In the genomic region with DNA sequence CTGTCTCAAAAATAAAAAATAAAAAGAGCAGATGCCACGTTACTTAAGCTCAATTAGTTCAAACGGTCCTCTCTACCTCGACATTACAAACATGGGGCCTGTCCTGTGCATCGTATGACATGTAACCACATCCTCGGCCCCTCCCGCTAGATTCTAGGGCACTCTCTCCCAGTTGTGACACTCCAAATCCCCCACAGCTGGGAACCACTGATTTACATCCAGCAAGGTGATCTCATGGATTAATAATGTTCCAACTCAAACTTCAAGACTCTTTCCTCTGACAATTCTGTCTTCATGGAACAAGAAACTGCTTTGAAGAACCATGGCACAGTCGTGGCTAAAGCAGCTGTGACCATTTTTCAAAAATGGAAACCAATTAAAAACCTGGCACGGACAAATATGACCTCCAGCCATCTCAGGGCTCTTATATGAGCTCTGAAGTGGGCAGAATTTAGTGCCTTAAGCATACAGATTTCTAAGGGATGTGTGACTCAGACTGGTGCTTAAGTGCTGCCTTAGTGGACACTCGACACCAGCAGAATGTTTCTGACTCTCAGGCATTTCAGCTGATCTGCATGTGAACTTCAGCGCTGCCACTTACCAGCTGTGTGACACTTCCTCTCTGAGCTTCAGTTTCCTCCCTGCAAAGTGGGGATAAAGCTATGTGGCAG, we compare ENCODE assay signal across 10 cellular contexts. TPM values are rescaled to one million over a fixed set of nuclear protein-coding genes. Genes with fewer than 3 reads are reported as not detected.
DNase-seq lines count a peak whose midpoint lies in the region; ATAC-seq and TF ChIP-seq lines count a peak whose summit lies in the region.
"Had no signal": no experiment of that assay in that cellular context is flagged by ENCODE, and none has a peak within 500 bp of the region (broad histone marks: within the 10 kb centered on the region; RNA-seq: fewer than 3 reads in every experiment).

No MANE protein-coding gene starts in this region.

- H3K4ac ChIP-seq in IMR-90 (ENCODE audit: low read depth, low read length): peak overlapping the region; percentile 26; the same call in 1 of the 2 replicates

- no peak overlapping the region; the same call in 1 of the 2 replicates for H4K5ac ChIP-seq in IMR-90 (ENCODE audit: low read depth, low read length)

- H2AK9ac ChIP-seq in IMR-90 (replicated peaks; ENCODE audit: low read depth, low read length, poor library complexity): no peak overlapping the region

- ATAC-seq in IMR-90 (ENCODE audit: low read depth) (peak; percentile 74), mucosa of descending colon (no peak), esophagus mucosa (no peak)
- ATAC-seq: naive thymus-derived CD8-positive, alpha-beta T cell had no signal

- H3K9me3 ChIP-seq in IMR-90 (ENCODE audit: control insufficient read depth, insufficient read depth, low read length) (no peaks in the 10 kb centered on the region), mucosa of descending colon (no peaks in the 10 kb centered on the region)

- dilution Hi-C loops in IMR-90 (cut with HindIII; ENCODE audit: low sequenced_read_pairs, unreplicated experiment): no loop called here

- no peaks in the 10 kb centered on the region for H3K36me3 ChIP-seq in BJ (ENCODE audit: control insufficient read depth, insufficient read depth, low read length)
- no peaks in the 10 kb centered on the region for H3K36me3 ChIP-seq in IMR-90 (ENCODE audit: control insufficient read depth, insufficient read depth, low read length)
- H3K36me3 ChIP-seq in mucosa of descending colon (ENCODE audit: low read depth): no peaks in the 10 kb centered on the region

- peak overlapping the region; percentile 21; the same call in 1 of the 2 replicates for H3K18ac ChIP-seq in IMR-90 (ENCODE audit: low read depth, low read length)

- H3K4me1 ChIP-seq in IMR-90 (ENCODE audit: control insufficient read depth, insufficient read depth, low read length): peaks cover 18% of the 10 kb centered on the region
- peaks cover 35% of the 10 kb centered on the region for H3K4me1 ChIP-seq in mucosa of descending colon (ENCODE audit: low read depth)

- peak overlapping the region; percentile 53 for H2AFZ ChIP-seq in IMR-90 (replicated peaks; ENCODE audit: low read length, poor library complexity)

- H2BK120ac ChIP-seq in IMR-90 (ENCODE audit: low read depth, low read length): peak overlapping the region; percentile 63

- no peak overlapping the region; the same call in 1 of the 2 replicates for H4K91ac ChIP-seq in IMR-90 (ENCODE audit: insufficient read depth, low read depth, low read length)

- no peaks in the 10 kb centered on the region for H4K20me1 ChIP-seq in IMR-90 (ENCODE audit: insufficient read depth, low read length)

- DNase-seq in BJ (ENCODE audit: low read depth): peak; percentile 67
- DNase-seq in IMR-90: peak; percentile 92
- DNase-seq in SK-MEL-5 (ENCODE audit: low read depth, low spot score): peak; percentile 69
- peak; percentile 42 for DNase-seq in iPS-NIHi11 (ENCODE audit: low spot score)
- no peak for DNase-seq in head of caudate nucleus
- no peak for DNase-seq in GM10266 (ENCODE audit: extremely low spot score)
- DNase-seq in mucosa of descending colon: no peak
- DNase-seq: naive thymus-derived CD8-positive, alpha-beta T cell; NCI-H1048 had no signal

- H2BK20ac ChIP-seq in IMR-90 (ENCODE audit: low read depth, low read length): peak overlapping the region; percentile 15; the same call in 1 of the 2 replicates

- peak overlapping the region; percentile 18; the same call in 1 of the 3 replicates for H2BK15ac ChIP-seq in IMR-90 (ENCODE audit: low read depth, low read length)

- WGBS in IMR-90 (ENCODE audit: extremely low coverage in 2 of 2, insufficient read length in 1 of 2), 2 experiments: 30% methylated on average over 2 of the region's 10 CpGs; no CpG with 5 or more reads in 1 of the 2 experiments

- H3K4me3 ChIP-seq in BJ (ENCODE audit: low read depth, low read length) (no peak overlapping the region), IMR-90 (ENCODE audit: insufficient read depth, low read depth, low read length) (no peak overlapping the region), mucosa of descending colon (no peak overlapping the region)

- BruUV-seq in IMR-90 (replicated peaks; lab: Mats Ljungman, UMichigan): no TSS peak

- peak overlapping the region in 1 of 2 experiments; percentile 68; a peak in 2 of 4 replicates for H4K8ac ChIP-seq in IMR-90 (ENCODE audit: low read depth in 2 of 2, low read length in 2 of 2)

- CTCF ChIA-PET in BJ (lab: Yijun Ruan, JAX) (interaction anchor here (1.1 to 1.2 kb wide), 2 partner anchors 32 kb away, joined by 3 to 8 read pairs; partner anchors contain the start of gene ASAP2), IMR-90 (lab: Yijun Ruan, JAX) (interaction anchor here (0.6 to 1.0 kb wide), 3 partner anchors 21 to 341 kb away, joined by 3 read pairs; no protein-coding TSS in a partner anchor)

- peak overlapping the region; percentile 55; the same call in 1 of the 2 replicates for H3K4me2 ChIP-seq in IMR-90 (ENCODE audit: low read depth, low read length)

- no peak overlapping the region for H3K14ac ChIP-seq in IMR-90 (replicated peaks; ENCODE audit: low read depth, low read length)

- POLR2A ChIA-PET in BJ (lab: Charles Lee) (interaction anchor here (1.0 kb wide), 1 partner anchor 12 kb away, joined by 4 read pairs; no protein-coding TSS in a partner anchor), IMR-90 (lab: Charles Lee; ENCODE audit: unreplicated experiment) (no interaction called here)

- no peak overlapping the region for H3K56ac ChIP-seq in IMR-90 (ENCODE audit: extremely low read depth, insufficient read depth, low read length)

- no peak for TF ChIP-seq RAD21 in IMR-90 (IDR thresholded peaks at IDR 0.05; ENCODE audit: low read length)

- no peak overlapping the region for H3K9ac ChIP-seq in IMR-90 (ENCODE audit: low read depth, low read length)

- 0 out of 4 replicates have a peak, but pooled peaks cover 0 to 3% of the 10 kb centered on the region in 2 experiments for H3K79me1 ChIP-seq in IMR-90 (ENCODE audit: low read depth in 1 of 2, low read length in 2 of 2)

- no peak for TF ChIP-seq CTCF in BJ (IDR thresholded peaks at IDR 0.05; ENCODE audit: insufficient read depth, low read depth, low read length)
- no peak for TF ChIP-seq CTCF in IMR-90 (conservative IDR thresholded peaks at IDR 0.05; ENCODE audit: low read depth, low read length)
- no peak for TF ChIP-seq CTCF in GM10266 (IDR thresholded peaks at IDR 0.05; ENCODE audit: control insufficient read depth, insufficient read depth, low read depth, missing control alignments)
- TF ChIP-seq CTCF in mucosa of descending colon (IDR thresholded peaks at IDR 0.05): no peak

- H3K27ac ChIP-seq in IMR-90 (ENCODE audit: insufficient read depth, low read length): 0 out of 2 replicates have a peak overlapping the region, but pooled peaks have one; percentile 3

- H2AK5ac ChIP-seq in IMR-90 (ENCODE audit: low read depth, low read length): no peak overlapping the region; the same call in 1 of the 2 replicates

- in situ Hi-C loops in IMR-90 (cut with MboI; ENCODE audit: low sequenced_read_pairs) (no loop called here), SK-MEL-5 (cut with HindIII; ENCODE audit: low pct_unique_long_range_greater_than_20kb, low sequenced_read_pairs) (no loop called here)

- no peaks in the 10 kb centered on the region for H3K27me3 ChIP-seq in BJ (ENCODE audit: control insufficient read depth, insufficient read depth, low read length)
- no peaks in the 10 kb centered on the region for H3K27me3 ChIP-seq in IMR-90 (ENCODE audit: control insufficient read depth, insufficient read depth, low read length)

- intact Hi-C loops in IMR-90 (cut with micrococcal nuclease): no loop called here
- intact Hi-C loops in head of caudate nucleus (cut with DNase I): no loop called here
- intact Hi-C loops in mucosa of descending colon (cut with DNase I, micrococcal nuclease): no loop called here

- H3K23ac ChIP-seq in IMR-90 (ENCODE audit: low read depth, low read length): no peak overlapping the region

- TF ChIP-seq POLR2A in IMR-90 (IDR thresholded peaks at IDR 0.05; ENCODE audit: low read depth, low read length): no peak

- peaks cover 10% of the 10 kb centered on the region; the same call in 1 of the 2 replicates for H3K9me1 ChIP-seq in IMR-90 (ENCODE audit: insufficient read depth, low read length)

- H2BK5ac ChIP-seq in IMR-90 (ENCODE audit: low read depth, low read length, poor library complexity, severe bottlenecking): peak overlapping the region; percentile 65

TF ChIP-seq in IMR-90, 13 proteins besides CTCF, POLR2A, EP300 and RAD21:
- peak; percentile 13; the same call in 1 of the 2 replicates for TF ChIP-seq CEBPB (IDR thresholded peaks at IDR 0.05; ENCODE audit: low read depth, low read length)
- peak; percentile 32; the same call in 1 of the 2 replicates for TF ChIP-seq MAZ (IDR thresholded peaks at IDR 0.05; ENCODE audit: borderline replicate concordance, low read depth, low read length)
- TF ChIP-seq FOS (IDR thresholded peaks at IDR 0.05; ENCODE audit: low read depth, low read length): no peak; the same call in 1 of the 2 replicates
- TF ChIP-seq USF2 (IDR thresholded peaks at IDR 0.05; ENCODE audit: low read depth, low read length): no peak
- no peak for TF ChIP-seq NFE2L2 (IDR thresholded peaks at IDR 0.05; ENCODE audit: low read depth, low read length)

RNA-seq across cellular contexts. Expression of gene ASAP2, which starts 31.7 kb away (rescaled TPM):
- polyA plus RNA-seq in BJ (2011; rRNA removed) (14.1 and 18.2 TPM in 2 replicates), IMR-90 (2012; rRNA removed) (25.0 and 28.1 TPM in 2 replicates)
- 19.3 and 19.9 TPM in 2 replicates for polyA minus RNA-seq in BJ (2011; rRNA and poly(A)+ RNA removed)
- total RNA-seq in IMR-90 (2012; rRNA removed) (19.7 and 26.9 TPM in 2 replicates), mucosa of descending colon (10 to 100 TPM; 50.4 to 84.1 (median 50.5) TPM), esophagus mucosa (6.4 TPM)
- 10.0 and 11.4 TPM in 2 replicates for polyA plus RNA-seq in IMR-90 (2012; cell fraction: cytosol; rRNA removed)
- polyA plus RNA-seq in IMR-90 (2012; cell fraction: nucleus; rRNA removed; ENCODE audit: low replicate concordance): 23.8 and 56.1 TPM in 2 replicates
- total RNA-seq in SK-MEL-5 (2014; rRNA removed; shearing (Covaris generic)): 16.1 and 17.6 TPM in 2 replicates
- polyA plus RNA-seq in SK-MEL-5 (2015; cell fraction: cytosol; rRNA removed): 18.8 and 26.4 TPM in 2 replicates
- 36.2 and 40.4 TPM in 2 replicates for polyA plus RNA-seq in SK-MEL-5 (2015; cell fraction: nucleus; rRNA removed)
- total RNA-seq: naive thymus-derived CD8-positive, alpha-beta T cell had no signal
- polyA plus RNA-seq: naive thymus-derived CD8-positive, alpha-beta T cell had no signal

Comparison
In these comparisons a context has a peak if more than half of its experiments do, and no peak if none do; other contexts are left out.
1. DNase-seq: peak in BJ (single experiment), IMR-90 (single experiment), SK-MEL-5 (single experiment) and iPS-NIHi11 (single experiment); none in head of caudate nucleus (0 of 42), GM10266 (single experiment) and mucosa of descending colon (0 of 3).